Comparison of ENCODE assay signal across 1 cellular context in the genomic region with DNA sequence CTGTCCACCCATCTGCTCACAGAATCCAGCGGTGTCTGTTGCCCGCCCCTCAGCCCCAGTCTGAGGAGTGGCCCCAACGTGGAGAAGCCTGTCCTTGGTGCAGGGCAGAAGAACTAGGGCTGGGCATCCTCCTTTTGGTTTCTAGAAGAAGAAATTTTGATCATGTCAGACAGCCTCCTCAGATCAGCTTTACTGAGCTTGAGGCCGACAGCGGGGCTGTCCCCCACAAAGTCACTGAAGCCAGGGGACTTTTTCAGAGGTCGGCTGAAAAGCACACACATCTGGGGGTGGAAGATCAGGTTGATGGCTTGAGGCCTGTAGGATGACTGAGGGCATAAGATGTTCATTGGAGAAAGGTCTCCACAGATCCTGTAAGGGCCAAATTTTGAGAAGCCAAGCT.
TF ChIP-seq lines count a peak whose summit lies in the region.

No MANE protein-coding gene starts in this region.

TF ChIP-seq in GM12878, 131 proteins besides CTCF, POLR2A, EP300 and RAD21 (continued from another document):
- TF ChIP-seq, protein P1, sequence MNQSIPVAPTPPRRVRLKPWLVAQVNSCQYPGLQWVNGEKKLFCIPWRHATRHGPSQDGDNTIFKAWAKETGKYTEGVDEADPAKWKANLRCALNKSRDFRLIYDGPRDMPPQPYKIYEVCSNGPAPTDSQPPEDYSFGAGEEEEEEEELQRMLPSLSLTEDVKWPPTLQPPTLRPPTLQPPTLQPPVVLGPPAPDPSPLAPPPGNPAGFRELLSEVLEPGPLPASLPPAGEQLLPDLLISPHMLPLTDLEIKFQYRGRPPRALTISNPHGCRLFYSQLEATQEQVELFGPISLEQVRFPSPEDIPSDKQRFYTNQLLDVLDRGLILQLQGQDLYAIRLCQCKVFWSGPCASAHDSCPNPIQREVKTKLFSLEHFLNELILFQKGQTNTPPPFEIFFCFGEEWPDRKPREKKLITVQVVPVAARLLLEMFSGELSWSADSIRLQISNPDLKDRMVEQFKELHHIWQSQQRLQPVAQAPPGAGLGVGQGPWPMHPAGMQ (IDR thresholded peaks at IDR 0.05; ENCODE audit: borderline replicate concordance), result no peak
- TF ChIP-seq ZSCAN29 (IDR thresholded peaks at IDR 0.05) (no peak), NR2C1 (IDR thresholded peaks at IDR 0.05) (no peak), NBN (IDR thresholded peaks at IDR 0.05) (no peak), PAX8 (IDR thresholded peaks at IDR 0.05) (no peak), TAF1 (IDR thresholded peaks at IDR 0.05; ENCODE audit: borderline replicate concordance, low read depth, low read length) (no peak), YBX1 (IDR thresholded peaks at IDR 0.05) (no peak), KLF5 (IDR thresholded peaks at IDR 0.05; ENCODE audit: partially characterized antibody) (no peak), KDM1A (IDR thresholded peaks at IDR 0.05; ENCODE audit: borderline replicate concordance) (no peak), ZNF274 (IDR thresholded peaks at IDR 0.05; ENCODE audit: insufficient read depth, insufficient read length) (no peak), LARP7 (IDR thresholded peaks at IDR 0.05) (no peak), ZBED1 (IDR thresholded peaks at IDR 0.05; ENCODE audit: borderline replicate concordance) (no peak)
- TF ChIP-seq, protein P2, sequence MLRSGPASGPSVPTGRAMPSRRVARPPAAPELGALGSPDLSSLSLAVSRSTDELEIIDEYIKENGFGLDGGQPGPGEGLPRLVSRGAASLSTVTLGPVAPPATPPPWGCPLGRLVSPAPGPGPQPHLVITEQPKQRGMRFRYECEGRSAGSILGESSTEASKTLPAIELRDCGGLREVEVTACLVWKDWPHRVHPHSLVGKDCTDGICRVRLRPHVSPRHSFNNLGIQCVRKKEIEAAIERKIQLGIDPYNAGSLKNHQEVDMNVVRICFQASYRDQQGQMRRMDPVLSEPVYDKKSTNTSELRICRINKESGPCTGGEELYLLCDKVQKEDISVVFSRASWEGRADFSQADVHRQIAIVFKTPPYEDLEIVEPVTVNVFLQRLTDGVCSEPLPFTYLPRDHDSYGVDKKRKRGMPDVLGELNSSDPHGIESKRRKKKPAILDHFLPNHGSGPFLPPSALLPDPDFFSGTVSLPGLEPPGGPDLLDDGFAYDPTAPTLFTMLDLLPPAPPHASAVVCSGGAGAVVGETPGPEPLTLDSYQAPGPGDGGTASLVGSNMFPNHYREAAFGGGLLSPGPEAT (IDR thresholded peaks at IDR 0.05; ENCODE audit: low read depth), result no peak
- TF ChIP-seq, protein P3, sequence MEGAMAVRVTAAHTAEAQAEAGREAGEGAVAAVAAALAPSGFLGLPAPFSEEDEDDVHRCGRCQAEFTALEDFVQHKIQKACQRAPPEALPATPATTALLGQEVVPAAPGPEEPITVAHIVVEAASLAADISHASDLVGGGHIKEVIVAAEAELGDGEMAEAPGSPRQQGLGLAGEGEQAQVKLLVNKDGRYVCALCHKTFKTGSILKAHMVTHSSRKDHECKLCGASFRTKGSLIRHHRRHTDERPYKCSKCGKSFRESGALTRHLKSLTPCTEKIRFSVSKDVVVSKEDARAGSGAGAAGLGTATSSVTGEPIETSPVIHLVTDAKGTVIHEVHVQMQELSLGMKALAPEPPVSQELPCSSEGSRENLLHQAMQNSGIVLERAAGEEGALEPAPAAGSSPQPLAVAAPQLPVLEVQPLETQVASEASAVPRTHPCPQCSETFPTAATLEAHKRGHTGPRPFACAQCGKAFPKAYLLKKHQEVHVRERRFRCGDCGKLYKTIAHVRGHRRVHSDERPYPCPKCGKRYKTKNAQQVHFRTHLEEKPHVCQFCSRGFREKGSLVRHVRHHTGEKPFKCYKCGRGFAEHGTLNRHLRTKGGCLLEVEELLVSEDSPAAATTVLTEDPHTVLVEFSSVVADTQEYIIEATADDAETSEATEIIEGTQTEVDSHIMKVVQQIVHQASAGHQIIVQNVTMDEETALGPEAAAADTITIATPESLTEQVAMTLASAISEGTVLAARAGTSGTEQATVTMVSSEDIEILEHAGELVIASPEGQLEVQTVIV (IDR thresholded peaks at IDR 0.05; ENCODE audit: borderline replicate concordance, partially characterized antibody), result no peak
